Comparison of ENCODE assay signal across 8 cellular contexts in genomic region chr11:111736191-111736590, GRCh38. TPM values are rescaled to one million over a fixed set of nuclear protein-coding genes. Genes with fewer than 3 reads are reported as not detected.
A peak's percentile ranks its signal among the peaks of the same experiment; 100 is the strongest.
DNase-seq lines count a peak whose midpoint lies in the region; ATAC-seq and TF ChIP-seq lines count a peak whose summit lies in the region.
"Had no signal": no experiment of that assay in that cellular context is flagged by ENCODE, and none has a peak within 500 bp of the region (broad histone marks: within the 10 kb centered on the region; RNA-seq: fewer than 3 reads in every experiment).

No MANE protein-coding gene starts in this region.

- peaks cover 9% of the 10 kb centered on the region; the same call in 1 of the 2 replicates for H3K4me1 ChIP-seq in Panc1 (ENCODE audit: control insufficient read depth, insufficient read depth, low read length)
- H3K4me1 ChIP-seq in mesodermal cell (ENCODE audit: control insufficient read depth, insufficient read depth, low read length, poor library complexity, severe bottlenecking): peaks cover 43% of the 10 kb centered on the region
- peaks cover 31 to 66% (median 41%) of the 10 kb centered on the region in 4 donors for H3K4me1 ChIP-seq in transverse colon

- POLR2A ChIA-PET in Panc1 (lab: Charles Lee): no interaction called here

- H3K27ac ChIP-seq in Panc1 (ENCODE audit: low read length): 0 out of 2 replicates have a peak overlapping the region, but pooled peaks have one; percentile 1
- peak overlapping the region; percentile 96 to 100 (median 100) for H3K27ac ChIP-seq in dorsolateral prefrontal cortex
- H3K27ac ChIP-seq in mesodermal cell (ENCODE audit: low read depth, low read length, severe bottlenecking): peak overlapping the region; percentile 95
- peak overlapping the region; percentile 85 to 93 (median 89) for H3K27ac ChIP-seq in transverse colon

- CTCF ChIA-PET in Panc1 (lab: Charles Lee): no interaction called here

- DNase-seq in Panc1 (ENCODE audit: low read depth, low spot score): no peak
- peak in 1 of 10 donors; percentile 55 for DNase-seq in dorsolateral prefrontal cortex
- no peak for DNase-seq in transverse colon
- DNase-seq in CD1c-positive myeloid dendritic cell (ENCODE audit: extremely low spot score): no peak
- no peak for DNase-seq in NCI-H2107 (lab: John Stamatoyannopoulos, UW)
- DNase-seq: SIG-M5 had no signal

- TF ChIP-seq EP300 in transverse colon (IDR thresholded peaks at IDR 0.05; ENCODE audit: low read depth): no peak

- no peaks in the 10 kb centered on the region for H3K9me3 ChIP-seq in Panc1 (ENCODE audit: control insufficient read depth, insufficient read depth, low read depth, low read length)
- no peaks in the 10 kb centered on the region for H3K9me3 ChIP-seq in mesodermal cell (ENCODE audit: control insufficient read depth, low read length)
- H3K9me3 ChIP-seq in transverse colon: no peaks in the 10 kb centered on the region

- intact Hi-C loops in Panc1 (cut with micrococcal nuclease; ENCODE audit: unreplicated experiment): no loop called here
- intact Hi-C loops in dorsolateral prefrontal cortex (cut with DNase I): loop anchor here in 1 of 2 donors (5.0 kb wide), 1 partner anchor 41 kb away; no protein-coding TSS in a partner anchor
- intact Hi-C loops in transverse colon (cut with DNase I; ENCODE audit: low total_unique reads): no loop called here

- no peaks in the 10 kb centered on the region for H3K27me3 ChIP-seq in Panc1 (ENCODE audit: control insufficient read depth, insufficient read depth, low read length)
- no peaks in the 10 kb centered on the region for H3K27me3 ChIP-seq in dorsolateral prefrontal cortex
- no peaks in the 10 kb centered on the region for H3K27me3 ChIP-seq in transverse colon

- no peak for TF ChIP-seq CTCF in Panc1 (IDR thresholded peaks at IDR 0.05)
- no peak for TF ChIP-seq CTCF in dorsolateral prefrontal cortex (IDR thresholded peaks at IDR 0.05 in 54 of 56, conservative IDR thresholded peaks at IDR 0.05 in 2 of 56; ENCODE audit: low read depth in 1 of 56, partially characterized antibody in 56 of 56)
- no peak for TF ChIP-seq CTCF in transverse colon (IDR thresholded peaks at IDR 0.05)

- ATAC-seq in Panc1 (peak; percentile 1; the same call in 1 of the 2 replicates), HG03159 (IDR thresholded peaks at IDR 0.05; ENCODE audit: unreplicated experiment) (no peak)

- no peak for TF ChIP-seq POLR2A in transverse colon (IDR thresholded peaks at IDR 0.05)

- in situ Hi-C loops in Panc1 (cut with HindIII; ENCODE audit: low pct_unique_long_range_greater_than_20kb, low sequenced_read_pairs) (no loop called here), transverse colon (cut with MboI; ENCODE audit: low pct_ligation_motif_present in 1 of 4, low pct_unique_long_range_greater_than_20kb in 1 of 4, low sequenced_read_pairs in 3 of 4) (no loop called here)

- 92 to 94% methylated on average over 9 to 10 of the region's 11 CpGs for WGBS in mesodermal cell (ENCODE audit: insufficient coverage in 2 of 2), 2 experiments
- WGBS in transverse colon (ENCODE audit: low coverage in 1 of 2), 2 donors: 76% methylated on average over 11 of the region's 11 CpGs; no CpG with 5 or more reads in 1 of the 2 donors

- H3K36me3 ChIP-seq in Panc1 (ENCODE audit: control insufficient read depth, insufficient read depth, low read length): peaks cover 7% of the 10 kb centered on the region
- peaks cover 18% of the 10 kb centered on the region for H3K36me3 ChIP-seq in mesodermal cell (ENCODE audit: control insufficient read depth, insufficient read depth, low read length)
- H3K36me3 ChIP-seq in transverse colon: peaks cover 0 to 7% (median 2%) of the 10 kb centered on the region in 4 donors

- BruUV-seq in Panc1 (replicated peaks; lab: Mats Ljungman, UMichigan): no TSS peak

- H3K4me3 ChIP-seq in Panc1 (ENCODE audit: low read depth in 2 of 2, low read length in 2 of 2): no peak overlapping the region
- H3K4me3 ChIP-seq in dorsolateral prefrontal cortex: peak overlapping the region in 37 of 59 donors; percentile 0 to 73 (median 56)
- no peak overlapping the region for H3K4me3 ChIP-seq in mesodermal cell (ENCODE audit: extremely low read depth, insufficient read depth, low read length, poor library complexity, severe bottlenecking)
- no peak overlapping the region for H3K4me3 ChIP-seq in transverse colon

RNA-seq across cellular contexts. Expression of gene PPP2R1B, which starts 30.0 kb away (rescaled TPM):
- total RNA-seq in Panc1 (2021; ENCODE audit: unreplicated experiment) (57.7 TPM), dorsolateral prefrontal cortex (10 to 100 TPM; 19.2 to 62.5 (median 34.1) TPM), transverse colon (10 to 100 TPM; 28.1 to 55.5 (median 41.5) TPM)
- 33.6 TPM for polyA plus RNA-seq in Panc1 (2012; ENCODE audit: insufficient read length)
- polyA plus RNA-seq in mesodermal cell (2013, experiment 1 of 2): 25.4 TPM
- polyA plus RNA-seq in mesodermal cell (2013, experiment 2 of 2): 28.8 TPM

Comparison
In these comparisons a context has a peak if more than half of its experiments do, and no peak if none do; other contexts are left out.
1. H3K27ac ChIP-seq: peak in every context shown above with its lines; median percentile 100 in dorsolateral prefrontal cortex; 95 in mesodermal cell; 89 in transverse colon; 1 in Panc1.
2. H3K4me3 ChIP-seq: peak in dorsolateral prefrontal cortex (37 of 59); none in Panc1 (0 of 2), mesodermal cell (single experiment) and transverse colon (0 of 4).